7 cellular contexts compared by ENCODE assay signal in the genomic region with DNA sequence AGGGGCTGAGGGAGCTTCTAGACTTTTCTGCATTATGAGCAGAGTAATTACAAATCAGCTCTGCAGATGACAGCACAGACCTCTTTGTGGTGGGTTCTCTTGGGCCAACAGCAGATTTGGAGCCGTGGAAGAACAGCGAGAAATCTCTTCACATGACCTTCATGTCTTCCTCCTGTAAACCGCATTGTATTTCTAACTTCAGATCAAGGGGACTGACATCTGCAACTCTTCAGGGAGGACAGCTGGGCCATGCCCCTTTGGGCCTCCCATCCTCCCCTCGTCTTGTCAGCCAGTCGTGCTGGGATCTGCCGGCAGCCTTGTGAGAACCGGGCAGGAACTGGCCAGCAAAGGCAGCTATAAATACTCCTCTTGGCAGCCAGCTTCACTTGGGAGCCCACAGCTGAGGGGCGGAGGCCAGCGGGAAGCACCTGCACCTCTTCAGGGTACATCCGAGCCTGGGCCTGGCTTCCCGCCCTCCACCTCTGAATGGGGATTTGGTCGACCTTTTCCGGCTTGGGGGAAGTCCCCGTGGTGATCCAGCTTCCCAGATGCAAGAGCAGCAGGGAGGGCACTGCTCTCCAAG. TPM values are rescaled to one million over a fixed set of nuclear protein-coding genes. Genes with fewer than 3 reads are reported as not detected.
DNase-seq lines count a peak whose midpoint lies in the region; ATAC-seq, FAIRE-seq and TF ChIP-seq lines count a peak whose summit lies in the region.

No MANE protein-coding gene starts in this region.

- RAD21 ChIA-PET in GM12878 (lab: Charles Lee; ENCODE audit: unreplicated experiment) = interaction anchor here (1.0 to 3.6 kb wide), 9 partner anchors 10 to 335 kb away, joined by 3 to 13 read pairs (median 4); no protein-coding TSS in a partner anchor

- no peaks in the 10 kb centered on the region for H3K27me3 ChIP-seq in GM12878 (replicated peaks in 1 of 2; ENCODE audit: control insufficient read depth in 2 of 2, insufficient read depth in 2 of 2, low read length in 1 of 2)
- H3K27me3 ChIP-seq in right lobe of liver = no peaks in the 10 kb centered on the region
- H3K27me3 ChIP-seq in upper lobe of left lung = no peaks in the 10 kb centered on the region

- TF ChIP-seq RAD21 in GM12878 (IDR thresholded peaks at IDR 0.05; ENCODE audit: insufficient read depth, low read depth, low read length) = 0 out of 2 replicates have a peak, but pooled peaks have one; percentile 13

- in situ Hi-C loops in GM12878 (cut with MboI) = no loop called here

- TF ChIP-seq CTCF in GM12878 (IDR thresholded peaks at IDR 0.05 in 2 of 3, conservative IDR thresholded peaks at IDR 0.05 in 1 of 3; ENCODE audit: control insufficient read depth in 2 of 3, extremely low read depth in 1 of 3, insufficient read depth in 1 of 3, low read depth in 3 of 3, low read length in 3 of 3) (no peak), right lobe of liver (IDR thresholded peaks at IDR 0.05) (no peak), upper lobe of left lung (IDR thresholded peaks at IDR 0.05) (no peak)

- WGBS in GM12878 (ENCODE audit: insufficient coverage, insufficient replicate concordance, low lambda C conversion rate, missing lambda C conversion rate) = 16% methylated on average over 14 of the region's 14 CpGs
- WGBS in right lobe of liver (ENCODE audit: insufficient coverage, low coverage, low lambda C conversion rate, missing lambda C conversion rate) = 23% methylated on average over 7 of the region's 14 CpGs
- 19 to 27% methylated on average over 8 to 9 of the region's 14 CpGs for WGBS in upper lobe of left lung, 2 donors

- H3K36me3 ChIP-seq in GM12878 (ENCODE audit: control insufficient read depth in 2 of 2, insufficient read depth in 2 of 2, low read length in 1 of 2) (no peaks in the 10 kb centered on the region), right lobe of liver (no peaks in the 10 kb centered on the region), upper lobe of left lung (no peaks in the 10 kb centered on the region)

- H3K9ac ChIP-seq in GM12878 (ENCODE audit: control insufficient read depth, insufficient read depth, low read length) = peak overlapping the region; percentile 8

- TF ChIP-seq EP300 in GM12878 (IDR thresholded peaks at IDR 0.05; ENCODE audit: borderline replicate concordance in 1 of 2, control insufficient read depth in 1 of 2, low read depth in 2 of 2, low read length in 2 of 2) = 0 out of 4 replicates have a peak, but pooled peaks of 1 of the 2 experiments have one; percentile 27
- TF ChIP-seq EP300 in upper lobe of left lung (IDR thresholded peaks at IDR 0.05) = peak; percentile 75 to 98 (median 82)

- CTCF ChIA-PET in GM12878 (lab: Yijun Ruan, JAX) = interaction anchor here (0.6 to 3.0 kb wide), 10 partner anchors 10 to 1251 kb away, joined by 3 to 21 read pairs (median 3); no protein-coding TSS in a partner anchor

- peak; percentile 49 for FAIRE-seq in GM12878 (lab: Jason Lieb, UNC)

- H3K4me2 ChIP-seq in GM12878 (ENCODE audit: control insufficient read depth, insufficient read depth) = peak overlapping the region; percentile 68

- H3K9me3 ChIP-seq in GM12878 (replicated peaks; ENCODE audit: control insufficient read depth, insufficient read depth, low read length) = no peaks in the 10 kb centered on the region
- H3K9me3 ChIP-seq in right lobe of liver = no peaks in the 10 kb centered on the region
- H3K9me3 ChIP-seq in upper lobe of left lung = no peaks in the 10 kb centered on the region

- H3K79me2 ChIP-seq in GM12878 (ENCODE audit: control insufficient read depth, insufficient read depth, low read length) = no peaks in the 10 kb centered on the region

- H4K20me1 ChIP-seq in GM12878 (ENCODE audit: control insufficient read depth, insufficient read depth) = no peaks in the 10 kb centered on the region

- BruUV-seq in GM12878 (replicated peaks; lab: Mats Ljungman, UMichigan) = no TSS peak

- POLR2A ChIA-PET in GM12878 (lab: Charles Lee) = interaction anchor here (0.7 to 1.1 kb wide), 4 partner anchors 9 to 1150 kb away, joined by 3 to 4 read pairs (median 3); no protein-coding TSS in a partner anchor

- H2AFZ ChIP-seq in GM12878 (ENCODE audit: control insufficient read depth, low read depth, low read length) = peak overlapping the region; percentile 62

- H3K27ac ChIP-seq in GM12878 (ENCODE audit: control insufficient read depth, insufficient read depth) (peak overlapping the region; percentile 67), right lobe of liver (no peak overlapping the region), upper lobe of left lung (peak overlapping the region; percentile 66 to 84 (median 70))

- H3K4me1 ChIP-seq in GM12878 (ENCODE audit: control insufficient read depth, insufficient read depth, low read length) (peaks cover 42% of the 10 kb centered on the region), right lobe of liver (no peaks in the 10 kb centered on the region), upper lobe of left lung (peaks cover 32 to 44% (median 43%) of the 10 kb centered on the region in 4 donors)

- SMC1A ChIA-PET in GM12878 (lab: Charles Lee; ENCODE audit: uncharacterized antibody, unreplicated experiment) = interaction anchor here (0.6 to 3.6 kb wide), 16 partner anchors 8 to 335 kb away, joined by 3 to 38 read pairs (median 4); no protein-coding TSS in a partner anchor

- H3K4me3 ChIP-seq in GM12878 = no peak overlapping the region
- H3K4me3 ChIP-seq in right lobe of liver = no peak overlapping the region
- no peak overlapping the region for H3K4me3 ChIP-seq in upper lobe of left lung

- TF ChIP-seq POLR2A in GM12878 (IDR thresholded peaks at IDR 0.05; ENCODE audit: low read depth, low read length) = no peak
- TF ChIP-seq POLR2A in right lobe of liver (IDR thresholded peaks at IDR 0.05) = no peak
- no peak for TF ChIP-seq POLR2A in upper lobe of left lung (IDR thresholded peaks at IDR 0.05)

- peak; percentile 38 for ATAC-seq in GM19467 (IDR thresholded peaks at IDR 0.05; ENCODE audit: unreplicated experiment)
- peak; percentile 39 for ATAC-seq in HG03571 (IDR thresholded peaks at IDR 0.05; ENCODE audit: unreplicated experiment)
- peak; percentile 35 for ATAC-seq in GM12878
- ATAC-seq in right lobe of liver = peak; percentile 57 to 74 (median 72)
- ATAC-seq in upper lobe of left lung (ENCODE audit: low FRiP score in 2 of 2) = peak; percentile 47 to 86
- ATAC-seq in HG02973 (IDR thresholded peaks at IDR 0.05; ENCODE audit: unreplicated experiment) = no peak

- no peak for DNase-seq in GM12878 (ENCODE audit: low read depth, low spot score)
- DNase-seq in right lobe of liver = peak in 2 of 3 donors; percentile 43 to 58
- DNase-seq in upper lobe of left lung = peak; percentile 77 to 88
- no peak for DNase-seq in epidermal melanocyte (ENCODE audit: insufficient read length, low spot score)

- intact Hi-C loops in GM12878 (cut with micrococcal nuclease; ENCODE audit: unreplicated experiment) = loop anchor here (5.0 to 10.0 kb wide), 3 partner anchors 43 to 500 kb away; partner anchors contain the start of gene CDCA7L
- intact Hi-C loops in right lobe of liver (cut with DNase I) = no loop called here

TF ChIP-seq in GM12878, 131 proteins besides CTCF, POLR2A, EP300 and RAD21 (continues in another document):
- TF ChIP-seq ATF2 (IDR thresholded peaks at IDR 0.05; ENCODE audit: low read length) (no peak; the same call in 1 of the 2 replicates), STAT1 (conservative IDR thresholded peaks at IDR 0.05) (no peak), SKIL (IDR thresholded peaks at IDR 0.05; ENCODE audit: low read depth, poor library complexity, severe bottlenecking) (no peak)

RNA-seq across cellular contexts. Expression of gene STEAP1B, which starts 54.8 kb away (rescaled TPM):
- total RNA-seq in GM12878 (2013; cell fraction: nucleolus; rRNA removed) = not detected in 2 replicates
- total RNA-seq in GM12878 (2014; rRNA removed) (not detected in 2 replicates), GM12878 (2014; rRNA removed; fragmentation: Illumina TruSeq; extraction: Trizol) (not detected in 2 replicates), GM12878 (2021) (not detected in 2 replicates), right lobe of liver (under 1 TPM in 2 of 6 experiments, not detected in 4; 0.25 to 0.60 TPM), upper lobe of left lung (1 to 10 TPM in 1 of 6 donors, under 1 TPM in 2, not detected in 3; 0.30 to 2.1 (median 0.92) TPM)
- polyA plus RNA-seq in GM12878 (2011; ENCODE audit: low read depth) = not detected
- polyA plus RNA-seq in GM12878 (2011; rRNA removed) (not detected in 2 replicates), GM12878 (2014; fragmentation: Illumina TruSeq; extraction: Trizol) (not detected in 2 replicates), GM12878 (2014; fragmentation: Nextera tagmentation; extraction: Ambion mirVana) (not detected), GM12878 (2014; rRNA removed) (0.08 and 0.14 TPM in 2 replicates), GM12878 (2016; fragmentation: Nextera tagmentation; extraction: Ambion mirVana) (not detected)
- not detected in 2 replicates for polyA plus RNA-seq in GM12878 (2011; cell fraction: cytosol; rRNA removed)
- not detected in 2 replicates for polyA plus RNA-seq in GM12878 (2011; cell fraction: nucleus; rRNA removed)
- polyA plus RNA-seq in GM12878 (2012) = not detected in 2 replicates
- not detected in 2 replicates for polyA minus RNA-seq in GM12878 (2011; rRNA and poly(A)+ RNA removed)
- polyA minus RNA-seq in GM12878 (2011; cell fraction: cytosol; rRNA and poly(A)+ RNA removed) = not detected in 2 replicates
- not detected in 2 replicates for polyA minus RNA-seq in GM12878 (2011; cell fraction: nucleus; rRNA and poly(A)+ RNA removed)

Comparison
In these comparisons a context has a peak if more than half of its experiments do, and no peak if none do; other contexts are left out.
1. DNase-seq: peak in right lobe of liver (2 of 3) and upper lobe of left lung (2 of 2); none in GM12878 (single experiment) and epidermal melanocyte (single experiment).
2. H3K27ac ChIP-seq: peak in GM12878 (single experiment) and upper lobe of left lung (4 of 4); none in right lobe of liver (0 of 3).